Comparison of ENCODE assay signal across 8 cellular contexts in genomic region chr14:54566152-54566409, GRCh38. TPM values are rescaled to one million over a fixed set of nuclear protein-coding genes. Genes with fewer than 3 reads are reported as not detected.
DNase-seq lines count a peak whose midpoint lies in the region; TF ChIP-seq lines count a peak whose summit lies in the region.

No MANE protein-coding gene starts in this region.

- H3K4me1 ChIP-seq in SJCRH30 (peaks cover 17% of the 10 kb centered on the region), smooth muscle cell (ENCODE audit: low read depth) (peaks cover 10% of the 10 kb centered on the region)

- H3K4me2 ChIP-seq in smooth muscle cell = peak overlapping the region; percentile 87

- H3K27ac ChIP-seq in SJCRH30 = peak overlapping the region; percentile 66; the same call in 1 of the 2 replicates
- H3K27ac ChIP-seq in smooth muscle cell (ENCODE audit: low read depth) = peak overlapping the region; percentile 93

- H4K20me1 ChIP-seq in smooth muscle cell (ENCODE audit: low read depth) = peaks cover 40% of the 10 kb centered on the region

- H3K9me3 ChIP-seq in SJCRH30 (replicated peaks) (no peaks in the 10 kb centered on the region), smooth muscle cell (replicated peaks; ENCODE audit: low read depth) (no peaks in the 10 kb centered on the region)

- no peaks in the 10 kb centered on the region for H3K36me3 ChIP-seq in SJCRH30
- no peaks in the 10 kb centered on the region for H3K36me3 ChIP-seq in smooth muscle cell (ENCODE audit: low read depth)

- H3K27me3 ChIP-seq in SJCRH30 = no peaks in the 10 kb centered on the region
- H3K27me3 ChIP-seq in smooth muscle cell (ENCODE audit: low read depth) = no peaks in the 10 kb centered on the region

- peak; percentile 18 for DNase-seq in activated T-cell treated with anti-CD3 and anti-CD28 coated beads for 48 hours (ENCODE audit: low read depth)
- DNase-seq in activated T-cell treated with anti-CD3 and anti-CD28 coated beads for 4 hours = no peak
- DNase-seq in SJCRH30 = no peak
- DNase-seq in fibroblast of pulmonary artery (ENCODE audit: low read depth) = no peak
- DNase-seq in smooth muscle cell (lab: John Stamatoyannopoulos, UW; ENCODE audit: unreplicated experiment) = no peak
- no peak for DNase-seq in SHP77 treated with DMSO at 0.1 percent for 48 hours (lab: John Stamatoyannopoulos, UW)
- no peak for DNase-seq in activated effector memory CD4-positive, alpha-beta T cell treated with anti-CD3 and anti-CD28 coated beads, Interleukin-2, amount 50 U/mL, for 16 hours
- no peak for DNase-seq in GM10266 (ENCODE audit: extremely low spot score)

- H2AFZ ChIP-seq in smooth muscle cell (ENCODE audit: low read depth) = no peak overlapping the region

- 1% methylated on average over 30 of the region's 38 CpGs for WGBS in smooth muscle cell (ENCODE audit: low lambda C conversion rate)

- H3K4me3 ChIP-seq in SJCRH30 (peak overlapping the region; percentile 87), fibroblast of pulmonary artery (replicated peaks; ENCODE audit: low read depth, low read length) (peak overlapping the region; percentile 78), smooth muscle cell (peak overlapping the region; percentile 87)

- TF ChIP-seq CTCF in fibroblast of pulmonary artery (IDR thresholded peaks at IDR 0.05; ENCODE audit: low read length, missing control alignments) = no peak
- no peak for TF ChIP-seq CTCF in smooth muscle cell (IDR thresholded peaks at IDR 0.05; ENCODE audit: borderline replicate concordance, insufficient read depth, poor library complexity, severe bottlenecking)
- TF ChIP-seq CTCF in GM10266 (IDR thresholded peaks at IDR 0.05; ENCODE audit: control insufficient read depth, insufficient read depth, low read depth, missing control alignments) = no peak

- H3K9ac ChIP-seq in smooth muscle cell (ENCODE audit: low read depth) = peak overlapping the region; percentile 92

- peaks cover 8% of the 10 kb centered on the region for H3F3A ChIP-seq in smooth muscle cell (ENCODE audit: low read depth)

- H3K79me2 ChIP-seq in smooth muscle cell (ENCODE audit: low read depth) = peaks cover 37% of the 10 kb centered on the region

RNA-seq across cellular contexts. Expression of gene SAMD4A, which starts 0.8 kb away (rescaled TPM):
- total RNA-seq in SJCRH30 (2014; rRNA removed; shearing (Covaris generic)) = 12.0 and 12.1 TPM in 2 replicates
- 36.7 and 52.3 TPM in 2 replicates for total RNA-seq in smooth muscle cell
- polyA plus RNA-seq in smooth muscle cell = 9.2 and 17.6 TPM in 2 replicates

RNA-seq across cellular contexts. Expression of gene CGRRF1, which starts 56.4 kb away (rescaled TPM):
- total RNA-seq in SJCRH30 (2014; rRNA removed; shearing (Covaris generic)) = 10.4 and 12.7 TPM in 2 replicates
- 18.4 and 20.7 TPM in 2 replicates for total RNA-seq in smooth muscle cell
- polyA plus RNA-seq in smooth muscle cell = 20.5 and 30.6 TPM in 2 replicates
